ENCODE assay signal across 19 cellular contexts in genomic region chr4:189029961-189030360, GRCh38.
"Had no signal": no experiment of that assay in that cellular context is flagged by ENCODE, and none has a peak within 500 bp of the region (broad histone marks: within the 10 kb centered on the region; RNA-seq: fewer than 3 reads in every experiment).

No MANE protein-coding gene starts in this region.

- H3K27me3 ChIP-seq: gastrocnemius medialis, ovary, stomach had no signal

- H3K4me3 ChIP-seq: dorsolateral prefrontal cortex, gastrocnemius medialis, left ventricle myocardium inferior, lower lobe of right lung, ovary, stomach, thoracic aorta had no signal

- ATAC-seq: esophagus mucosa, gastrocnemius medialis, lower lobe of right lung, natural killer cell, right cardiac atrium had no signal

- H3K4me1 ChIP-seq: gastrocnemius medialis, left ventricle myocardium inferior, lower lobe of right lung, stomach had no signal

- H3K9me3 ChIP-seq: gastrocnemius medialis, left ventricle myocardium inferior, lower lobe of right lung, ovary, stomach, thoracic aorta had no signal

- H3K36me3 ChIP-seq: gastrocnemius medialis, left ventricle myocardium inferior, lower lobe of right lung, ovary, stomach, thoracic aorta had no signal

- DNase-seq: cortex of kidney; dorsolateral prefrontal cortex; effector CD8-positive, alpha-beta T cell; gastrocnemius medialis; immature natural killer cell; left ventricle myocardium inferior; lower lobe of right lung; natural killer cell; nucleus accumbens; ovary; right cardiac atrium; small intestine; stimulated activated CD4-positive, alpha-beta T cell treated with anti-CD3 and anti-CD28 coated beads, Interleukin-12 subunit alpha, Interleukin-12 subunit beta, amount 100 ng/mL, for 4 hours; stimulated activated naive CD4-positive, alpha-beta T cell; stomach; substantia nigra; trophoblast cell had no signal

- H3K27ac ChIP-seq: dorsolateral prefrontal cortex, gastrocnemius medialis, left ventricle myocardium inferior, lower lobe of right lung, ovary, stomach, thoracic aorta had no signal
